Comparison of ENCODE assay signal across 11 cellular contexts in genomic region chr19:3402631-3403443, GRCh38. TPM values are rescaled to one million over a fixed set of nuclear protein-coding genes. Genes with fewer than 3 reads are reported as not detected.
DNase-seq lines count a peak whose midpoint lies in the region; ATAC-seq and TF ChIP-seq lines count a peak whose summit lies in the region.
"Had no signal": no experiment of that assay in that cellular context is flagged by ENCODE, and none has a peak within 500 bp of the region (broad histone marks: within the 10 kb centered on the region; RNA-seq: fewer than 3 reads in every experiment).

No MANE protein-coding gene starts in this region.

- peak overlapping the region; percentile 87 for H3K27ac ChIP-seq in RWPE1
- peak overlapping the region; percentile 95 for H3K27ac ChIP-seq in duodenal mucosa (ENCODE audit: low read depth, low read length)
- H3K27ac ChIP-seq in muscle layer of colon (ENCODE audit: low read depth, low read length) = peak overlapping the region; percentile 89
- H3K27ac ChIP-seq in thymus (ENCODE audit: low read depth) = peak overlapping the region; percentile 70

- ATAC-seq in GM19452 (IDR thresholded peaks at IDR 0.05; ENCODE audit: unreplicated experiment) = no peak

- H3K27me3 ChIP-seq in duodenal mucosa (ENCODE audit: control insufficient read depth in 1 of 2, insufficient read depth in 2 of 2, low read length in 2 of 2) (no peaks in the 10 kb centered on the region), muscle layer of colon (ENCODE audit: control insufficient read depth in 1 of 2, insufficient read depth in 2 of 2, low read length in 2 of 2) (no peaks in the 10 kb centered on the region), thymus (ENCODE audit: control insufficient read depth, insufficient read depth) (no peaks in the 10 kb centered on the region)

- DNase-seq in RWPE1 (ENCODE audit: low spot score) (no peak), HPDE6-E6E7 (ENCODE audit: extremely low spot score) (no peak), globus pallidus (ENCODE audit: low spot score) (no peak)
- no peak for DNase-seq in activated CD4-positive, alpha-beta T cell treated with anti-CD3 and anti-CD28 coated beads for 1 hour
- DNase-seq: activated CD4-positive, alpha-beta T cell treated with anti-CD3 and anti-CD28 coated beads for 48 hours; NCI-H146 had no signal

- H3K4me3 ChIP-seq in duodenal mucosa (ENCODE audit: low read depth in 1 of 2, low read length in 2 of 2) (peak overlapping the region in 1 of 2 donors; percentile 30), muscle layer of colon (ENCODE audit: low read depth in 1 of 2, low read length in 2 of 2) (peak overlapping the region; percentile 2 to 38), thymus (ENCODE audit: low read length) (no peak overlapping the region)
- H3K4me3 ChIP-seq: HAP-1 had no signal

- H3K36me3 ChIP-seq in duodenal mucosa (ENCODE audit: control insufficient read depth in 1 of 2, insufficient read depth in 2 of 2, low read length in 2 of 2) = no peaks in the 10 kb centered on the region
- H3K36me3 ChIP-seq in muscle layer of colon (ENCODE audit: insufficient read depth, low read length) = peaks cover 7% of the 10 kb centered on the region
- peaks cover 11% of the 10 kb centered on the region for H3K36me3 ChIP-seq in thymus (ENCODE audit: control insufficient read depth, insufficient read depth)

- TF ChIP-seq CTCF in RWPE1 (conservative IDR thresholded peaks at IDR 0.05; ENCODE audit: low read depth) = no peak

- no peak overlapping the region for H3K9ac ChIP-seq in duodenal mucosa (ENCODE audit: low read depth in 1 of 2, low read length in 2 of 2)
- peak overlapping the region; percentile 72 for H3K9ac ChIP-seq in muscle layer of colon (ENCODE audit: low read length)

- peaks cover 4 to 5% of the 10 kb centered on the region in 2 donors for H3K4me1 ChIP-seq in duodenal mucosa (ENCODE audit: control insufficient read depth in 1 of 2, insufficient read depth in 2 of 2, low read length in 2 of 2)
- peaks cover 43% of the 10 kb centered on the region for H3K4me1 ChIP-seq in muscle layer of colon (ENCODE audit: insufficient read depth, low read length)
- H3K4me1 ChIP-seq in thymus (ENCODE audit: control insufficient read depth, insufficient read depth, low read length) = no peaks in the 10 kb centered on the region
- H3K4me1 ChIP-seq: HAP-1 had no signal

- CTCF ChIA-PET in RWPE1 (lab: Yijun Ruan, JAX) = no interaction called here

- no peaks in the 10 kb centered on the region for H3K9me3 ChIP-seq in duodenal mucosa (ENCODE audit: control insufficient read depth in 1 of 2, low read length in 2 of 2)
- H3K9me3 ChIP-seq in muscle layer of colon (ENCODE audit: low read length) = no peaks in the 10 kb centered on the region
- no peaks in the 10 kb centered on the region for H3K9me3 ChIP-seq in thymus (ENCODE audit: control insufficient read depth)
- H3K9me3 ChIP-seq: HAP-1 had no signal

- POLR2A ChIA-PET in RWPE1 (lab: Yijun Ruan, JAX; ENCODE audit: low non-redundant PET) = no interaction called here

- 93% methylated on average over 10 of the region's 10 CpGs for WGBS in thymus

RNA-seq across cellular contexts. Expression of gene NFIC, which starts 36.5 kb away (rescaled TPM):
- polyA plus RNA-seq in thymus = 17.0 TPM
